ENCODE assay signal across 20 cellular contexts in the genomic region with DNA sequence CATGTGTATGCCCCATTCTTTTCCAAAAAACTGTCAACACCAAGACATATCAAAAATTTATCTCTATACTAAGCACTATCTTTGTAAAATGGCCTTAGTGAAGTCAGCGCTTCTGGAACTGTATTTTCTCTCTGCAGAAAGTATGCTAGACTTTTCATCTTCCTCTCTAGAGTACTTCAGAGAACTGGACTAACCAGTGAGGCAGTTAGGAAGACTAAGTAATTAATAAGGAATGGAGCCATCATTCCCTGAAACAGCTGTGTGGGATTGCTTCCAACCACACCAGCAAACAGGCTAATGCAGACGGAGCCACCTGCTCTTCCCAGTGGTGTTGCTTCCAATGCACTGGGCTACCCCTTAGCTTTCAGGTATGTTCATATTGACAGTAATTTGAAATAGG.
"Had no signal": no experiment of that assay in that cellular context is flagged by ENCODE, and none has a peak within 500 bp of the region (broad histone marks: within the 10 kb centered on the region; RNA-seq: fewer than 3 reads in every experiment).

No MANE protein-coding gene starts in this region.

- ATAC-seq: activated CD8-positive, alpha-beta T cell treated with anti-CD3 and anti-CD28 coated beads, Interleukin-2, amount 10 ng/mL, durations not matched to agents 7 days and 5 days; activated naive CD8-positive, alpha-beta T cell treated with anti-CD3 and anti-CD28 coated beads, Interleukin-2, amount 50 U/mL, for 24 hours; left lobe of liver; natural killer cell; stimulated activated naive CD8-positive, alpha-beta T cell treated with anti-CD3 and anti-CD28 coated beads, Interleukin-15, Interleukin-2, amounts not matched to agents 100 U/mL and 50 U/mL, for 24 hours; upper lobe of right lung had no signal

- H3K4me3 ChIP-seq: ovary, prostate gland, spleen, thyroid gland, upper lobe of right lung had no signal

- H3K36me3 ChIP-seq: neutrophil, ovary, prostate gland, spleen, thyroid gland, upper lobe of right lung had no signal

- H3K9me3 ChIP-seq: neutrophil, ovary, prostate gland, spleen, thyroid gland, upper lobe of right lung had no signal

- DNase-seq: activated CD4-positive, alpha-beta T cell treated with anti-CD3 and anti-CD28 coated beads for 1 hour; activated CD4-positive, alpha-beta T cell treated with anti-CD3 and anti-CD28 coated beads, Interleukin-2, amount 50 U/mL, for 1 hour; activated CD8-positive, alpha-beta T cell treated with anti-CD3 and anti-CD28 coated beads, Interleukin-2, amount 10 ng/mL, durations not matched to agents 7 days and 5 days; activated gamma-delta T cell; activated naive CD4-positive, alpha-beta T cell treated with anti-CD3 and anti-CD28 coated beads, Interleukin-2, amount 50 U/mL, for 16 hours; activated naive CD8-positive, alpha-beta T cell treated with anti-CD3 and anti-CD28 coated beads, Interleukin-2, amount 50 U/mL, for 24 hours; cortex of kidney; immature natural killer cell; mammary epithelial cell; midbrain; natural killer cell; ovary; spleen; stimulated activated CD4-positive, alpha-beta T cell treated with anti-CD3 and anti-CD28 coated beads, Interleukin-4, amount 100 ng/mL, for 4 hours; stimulated activated naive CD8-positive, alpha-beta T cell treated with anti-CD3 and anti-CD28 coated beads, Interleukin-15, Interleukin-2, amounts not matched to agents 100 U/mL and 50 U/mL, for 24 hours; thyroid gland; upper lobe of right lung had no signal

- H3K4me1 ChIP-seq: prostate gland, spleen, thyroid gland, upper lobe of right lung had no signal

- H3K27me3 ChIP-seq: neutrophil, ovary, spleen, thyroid gland, upper lobe of right lung had no signal

- H3K27ac ChIP-seq: neutrophil, ovary, prostate gland, spleen, thyroid gland, upper lobe of right lung had no signal
